ENCODE assay signal across 12 cellular contexts in the genomic region with DNA sequence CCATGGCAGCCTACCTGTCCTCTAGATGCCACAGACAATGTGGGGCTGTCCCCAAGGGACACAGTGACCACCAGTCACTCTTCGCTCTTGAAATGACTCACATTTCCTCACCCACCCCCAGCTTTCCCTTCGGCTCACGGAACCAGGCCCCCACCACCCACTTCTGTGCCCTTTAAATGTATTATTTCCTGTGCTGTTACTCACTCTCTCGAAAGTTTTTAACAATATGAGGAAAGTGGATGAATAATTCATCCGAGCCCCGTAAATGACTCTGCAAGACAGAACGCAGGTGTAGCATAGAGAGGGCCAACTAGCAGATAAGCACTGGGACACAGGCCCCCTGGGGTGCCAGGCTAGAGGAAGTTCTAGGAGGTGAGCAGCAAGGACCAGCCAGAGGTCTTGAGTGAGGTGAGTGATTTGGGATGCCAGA.
DNase-seq lines count a peak whose midpoint lies in the region; ATAC-seq and TF ChIP-seq lines count a peak whose summit lies in the region.
"Had no signal": no experiment of that assay in that cellular context is flagged by ENCODE, and none has a peak within 500 bp of the region (broad histone marks: within the 10 kb centered on the region; RNA-seq: fewer than 3 reads in every experiment).

No MANE protein-coding gene starts in this region.

- WGBS in body of pancreas, 2 donors: 61 to 64% methylated on average over 6 to 7 of the region's 7 CpGs
- 54 to 62% (median 56%) methylated on average over 7 of the region's 7 CpGs for WGBS in heart left ventricle, 4 donors

- H3K27ac ChIP-seq in body of pancreas (no peak overlapping the region), heart left ventricle (no peak overlapping the region)

- H3K4me1 ChIP-seq in body of pancreas (no peaks in the 10 kb centered on the region), heart left ventricle (peaks cover 0 to 16% (median 0%) of the 10 kb centered on the region in 12 donors)

- DNase-seq in GM06990 (ENCODE audit: extremely low read depth, insufficient read length) (peak; percentile 13), head of caudate nucleus (no peak), body of pancreas (no peak), heart left ventricle (no peak)
- DNase-seq in activated naive CD4-positive, alpha-beta T cell (lab: John Stamatoyannopoulos, UW): peak in 3 of 4 experiments; percentile 6 to 12 (median 11)
- DNase-seq in stimulated activated CD4-positive, alpha-beta T cell treated with anti-CD3 and anti-CD28 coated beads, Interleukin-4, amount 100 ng/mL, for 4 hours: peak; percentile 46 to 77
- DNase-seq: C1 segment of cervical spinal cord, HFFc6, NCI-H1092 treated with DMSO at 0.1 percent for 48 hours, NCI-H526 treated with DMSO at 0.1 percent for 48 hours had no signal

- H3K27me3 ChIP-seq in GM06990 (replicated peaks; ENCODE audit: control insufficient read depth, insufficient read depth, low read length) (no peaks in the 10 kb centered on the region), body of pancreas (no peaks in the 10 kb centered on the region), heart left ventricle (peaks cover 0 to 13% (median 0%) of the 10 kb centered on the region in 9 donors)

- peak; percentile 94 to 96 for ATAC-seq in activated CD4-positive, CD25-positive, alpha-beta regulatory T cell treated with anti-CD3 and anti-CD28 coated beads, Interleukin-2, amount 50 U/mL, for 24 hours
- ATAC-seq in GM19455 (IDR thresholded peaks at IDR 0.05; ENCODE audit: unreplicated experiment) (no peak), body of pancreas (no peak), heart left ventricle (no peak)

- H3K4me3 ChIP-seq in GM06990 (replicated peaks; ENCODE audit: low read depth, low read length) (no peak overlapping the region), body of pancreas (no peak overlapping the region), heart left ventricle (no peak overlapping the region)

- H3K36me3 ChIP-seq in GM06990 (ENCODE audit: control insufficient read depth, insufficient read depth, low read length): no peaks in the 10 kb centered on the region
- H3K36me3 ChIP-seq in body of pancreas (replicated peaks in 1 of 2; ENCODE audit: insufficient read depth in 1 of 2, low read depth in 2 of 2): no peaks in the 10 kb centered on the region
- no peaks in the 10 kb centered on the region for H3K36me3 ChIP-seq in heart left ventricle

- TF ChIP-seq POLR2A in body of pancreas (IDR thresholded peaks at IDR 0.05) (no peak), heart left ventricle (IDR thresholded peaks at IDR 0.05) (no peak)

- intact Hi-C loops in head of caudate nucleus (cut with DNase I): no loop called here
- intact Hi-C loops in body of pancreas (cut with DNase I): no loop called here
- intact Hi-C loops in heart left ventricle (cut with DNase I): no loop called here

- H3K9me3 ChIP-seq in body of pancreas: no peaks in the 10 kb centered on the region
- no peaks in the 10 kb centered on the region for H3K9me3 ChIP-seq in heart left ventricle

- TF ChIP-seq CTCF in GM06990 (IDR thresholded peaks at IDR 0.05; ENCODE audit: insufficient read depth, low read length, poor library complexity, severe bottlenecking) (no peak), body of pancreas (IDR thresholded peaks at IDR 0.05) (no peak), heart left ventricle (IDR thresholded peaks at IDR 0.05) (no peak)

Comparison
In these comparisons a context has a peak if more than half of its experiments do, and no peak if none do; other contexts are left out.
1. DNase-seq: peak in GM06990 (single experiment), activated naive CD4-positive, alpha-beta T cell (3 of 4) and stimulated activated CD4-positive, alpha-beta T cell treated with anti-CD3 and anti-CD28 coated beads, Interleukin-4, amount 100 ng/mL, for 4 hours (2 of 2); none in head of caudate nucleus (0 of 42), body of pancreas (0 of 4) and heart left ventricle (0 of 5).
2. ATAC-seq: peak in activated CD4-positive, CD25-positive, alpha-beta regulatory T cell treated with anti-CD3 and anti-CD28 coated beads, Interleukin-2, amount 50 U/mL, for 24 hours (2 of 2); none in GM19455 (single experiment), body of pancreas (single experiment) and heart left ventricle (0 of 4).